1 cellular context compared by ENCODE assay signal in the genomic region with DNA sequence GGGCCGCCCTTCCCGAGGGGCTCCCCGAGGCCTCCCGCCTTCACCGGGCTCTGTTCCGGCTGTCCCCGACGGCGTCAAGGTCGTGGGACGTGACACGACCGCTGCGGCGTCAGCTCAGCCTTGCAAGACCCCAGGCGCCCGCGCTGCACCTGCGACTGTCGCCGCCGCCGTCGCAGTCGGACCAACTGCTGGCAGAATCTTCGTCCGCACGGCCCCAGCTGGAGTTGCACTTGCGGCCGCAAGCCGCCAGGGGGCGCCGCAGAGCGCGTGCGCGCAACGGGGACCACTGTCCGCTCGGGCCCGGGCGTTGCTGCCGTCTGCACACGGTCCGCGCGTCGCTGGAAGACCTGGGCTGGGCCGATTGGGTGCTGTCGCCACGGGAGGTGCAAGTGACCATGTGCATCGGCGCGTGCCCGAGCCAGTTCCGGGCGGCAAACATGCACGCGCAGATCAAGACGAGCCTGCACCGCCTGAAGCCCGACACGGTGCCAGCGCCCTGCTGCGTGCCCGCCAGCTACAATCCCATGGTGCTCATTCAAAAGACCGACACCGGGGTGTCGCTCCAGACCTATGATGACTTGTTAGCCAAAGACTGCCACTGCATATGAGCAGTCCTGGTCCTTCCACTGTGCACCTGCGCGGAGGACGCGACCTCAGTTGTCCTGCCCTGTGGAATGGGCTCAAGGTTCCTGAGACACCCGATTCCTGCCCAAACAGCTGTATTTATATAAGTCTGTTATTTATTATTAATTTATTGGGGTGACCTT.
TF ChIP-seq lines count a peak whose summit lies in the region.

No MANE protein-coding gene starts in this region.

TF ChIP-seq in GM12878, 131 proteins besides CTCF, POLR2A, EP300 and RAD21 (continued from another document and continues in another):
- TF ChIP-seq, protein P1, sequence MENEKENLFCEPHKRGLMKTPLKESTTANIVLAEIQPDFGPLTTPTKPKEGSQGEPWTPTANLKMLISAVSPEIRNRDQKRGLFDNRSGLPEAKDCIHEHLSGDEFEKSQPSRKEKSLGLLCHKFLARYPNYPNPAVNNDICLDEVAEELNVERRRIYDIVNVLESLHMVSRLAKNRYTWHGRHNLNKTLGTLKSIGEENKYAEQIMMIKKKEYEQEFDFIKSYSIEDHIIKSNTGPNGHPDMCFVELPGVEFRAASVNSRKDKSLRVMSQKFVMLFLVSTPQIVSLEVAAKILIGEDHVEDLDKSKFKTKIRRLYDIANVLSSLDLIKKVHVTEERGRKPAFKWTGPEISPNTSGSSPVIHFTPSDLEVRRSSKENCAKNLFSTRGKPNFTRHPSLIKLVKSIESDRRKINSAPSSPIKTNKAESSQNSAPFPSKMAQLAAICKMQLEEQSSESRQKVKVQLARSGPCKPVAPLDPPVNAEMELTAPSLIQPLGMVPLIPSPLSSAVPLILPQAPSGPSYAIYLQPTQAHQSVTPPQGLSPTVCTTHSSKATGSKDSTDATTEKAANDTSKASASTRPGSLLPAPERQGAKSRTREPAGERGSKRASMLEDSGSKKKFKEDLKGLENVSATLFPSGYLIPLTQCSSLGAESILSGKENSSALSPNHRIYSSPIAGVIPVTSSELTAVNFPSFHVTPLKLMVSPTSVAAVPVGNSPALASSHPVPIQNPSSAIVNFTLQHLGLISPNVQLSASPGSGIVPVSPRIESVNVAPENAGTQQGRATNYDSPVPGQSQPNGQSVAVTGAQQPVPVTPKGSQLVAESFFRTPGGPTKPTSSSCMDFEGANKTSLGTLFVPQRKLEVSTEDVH (IDR thresholded peaks at IDR 0.05; ENCODE audit: low read depth, partially characterized antibody) = no peak
- TF ChIP-seq NRF1 (conservative IDR thresholded peaks at IDR 0.05; ENCODE audit: low read depth, low read length) (0 out of 2 replicates have a peak, but pooled peaks have one; percentile 17), IKZF1 (conservative IDR thresholded peaks at IDR 0.05) (peak; percentile 76), PAX5 (IDR thresholded peaks at IDR 0.05; ENCODE audit: borderline replicate concordance, low read depth, low read length) (peak; percentile 65; the same call in 1 of the 2 replicates), SMC3 (IDR thresholded peaks at IDR 0.05; ENCODE audit: borderline replicate concordance, low read length) (peak; percentile 86), POU2F2 (IDR thresholded peaks at IDR 0.05; ENCODE audit: borderline replicate concordance, low read depth, low read length) (peak; percentile 34; the same call in 1 of the 3 replicates), GATAD2B (conservative IDR thresholded peaks at IDR 0.05; ENCODE audit: low read depth) (peak; percentile 84; the same call in 1 of the 2 replicates), BMI1 (IDR thresholded peaks at IDR 0.05; ENCODE audit: borderline replicate concordance) (no peak), SMARCA5 (IDR thresholded peaks at IDR 0.05) (peak; percentile 87; the same call in 1 of the 2 replicates), NFIC (IDR thresholded peaks at IDR 0.05; ENCODE audit: low read depth, low read length) (no peak), IKZF2 (IDR thresholded peaks at IDR 0.05) (peak in 1 of 2 experiments; percentile 43; a peak in 2 of 4 replicates), ZNF207 (IDR thresholded peaks at IDR 0.05; ENCODE audit: borderline replicate concordance) (no peak), ZNF24 (IDR thresholded peaks at IDR 0.05) (no peak), PAX8 (IDR thresholded peaks at IDR 0.05) (no peak), ASH2L (IDR thresholded peaks at IDR 0.05; ENCODE audit: borderline replicate concordance, low read depth) (no peak), JUND (IDR thresholded peaks at IDR 0.05; ENCODE audit: low read depth, low read length) (no peak), SPI1 (IDR thresholded peaks at IDR 0.05; ENCODE audit: borderline replicate concordance, insufficient read depth, low read depth, low read length) (no peak), IRF4 (IDR thresholded peaks at IDR 0.05; ENCODE audit: low read depth, low read length) (no peak), RUNX3 (IDR thresholded peaks at IDR 0.05; ENCODE audit: low read length) (peak; percentile 92), RAD51 (IDR thresholded peaks at IDR 0.05) (no peak), DPF2 (IDR thresholded peaks at IDR 0.05) (peak; percentile 73), ZBED1 (IDR thresholded peaks at IDR 0.05; ENCODE audit: borderline replicate concordance) (0 out of 2 replicates have a peak, but pooled peaks have one; percentile 36), BRCA1 (IDR thresholded peaks at IDR 0.05; ENCODE audit: low read depth, low read length) (no peak), SP1 (IDR thresholded peaks at IDR 0.05; ENCODE audit: low read depth, low read length) (peak; percentile 23), MYB (IDR thresholded peaks at IDR 0.05; ENCODE audit: borderline replicate concordance, low read depth, low read length) (no peak), HDAC2 (IDR thresholded peaks at IDR 0.05) (no peak), SIN3A (IDR thresholded peaks at IDR 0.05; ENCODE audit: low read depth, low read length) (no peak), MEF2A (IDR thresholded peaks at IDR 0.05; ENCODE audit: insufficient read depth, low read depth, low read length) (no peak), RB1 (IDR thresholded peaks at IDR 0.05; ENCODE audit: borderline replicate concordance) (no peak), POLR2AphosphoS2 (IDR thresholded peaks at IDR 0.05; ENCODE audit: low read depth, low read length) (no peak), KDM1A (IDR thresholded peaks at IDR 0.05; ENCODE audit: borderline replicate concordance) (no peak), RCOR1 (conservative IDR thresholded peaks at IDR 0.05; ENCODE audit: low read depth, low read length) (0 out of 2 replicates have a peak, but pooled peaks have one; percentile 20), STAT1 (conservative IDR thresholded peaks at IDR 0.05) (peak; percentile 81; the same call in 1 of the 2 replicates), NFXL1 (IDR thresholded peaks at IDR 0.05; ENCODE audit: borderline replicate concordance) (no peak), TCF12 (IDR thresholded peaks at IDR 0.05; ENCODE audit: low read depth, low read length) (peak; percentile 95), YY1 (IDR thresholded peaks at IDR 0.05; ENCODE audit: low read depth, low read length) (peak; percentile 77), ESRRA (IDR thresholded peaks at IDR 0.05; ENCODE audit: low read length) (no peak), FOXM1 (IDR thresholded peaks at IDR 0.05; ENCODE audit: low read depth, low read length) (no peak)
- TF ChIP-seq, protein P2, sequence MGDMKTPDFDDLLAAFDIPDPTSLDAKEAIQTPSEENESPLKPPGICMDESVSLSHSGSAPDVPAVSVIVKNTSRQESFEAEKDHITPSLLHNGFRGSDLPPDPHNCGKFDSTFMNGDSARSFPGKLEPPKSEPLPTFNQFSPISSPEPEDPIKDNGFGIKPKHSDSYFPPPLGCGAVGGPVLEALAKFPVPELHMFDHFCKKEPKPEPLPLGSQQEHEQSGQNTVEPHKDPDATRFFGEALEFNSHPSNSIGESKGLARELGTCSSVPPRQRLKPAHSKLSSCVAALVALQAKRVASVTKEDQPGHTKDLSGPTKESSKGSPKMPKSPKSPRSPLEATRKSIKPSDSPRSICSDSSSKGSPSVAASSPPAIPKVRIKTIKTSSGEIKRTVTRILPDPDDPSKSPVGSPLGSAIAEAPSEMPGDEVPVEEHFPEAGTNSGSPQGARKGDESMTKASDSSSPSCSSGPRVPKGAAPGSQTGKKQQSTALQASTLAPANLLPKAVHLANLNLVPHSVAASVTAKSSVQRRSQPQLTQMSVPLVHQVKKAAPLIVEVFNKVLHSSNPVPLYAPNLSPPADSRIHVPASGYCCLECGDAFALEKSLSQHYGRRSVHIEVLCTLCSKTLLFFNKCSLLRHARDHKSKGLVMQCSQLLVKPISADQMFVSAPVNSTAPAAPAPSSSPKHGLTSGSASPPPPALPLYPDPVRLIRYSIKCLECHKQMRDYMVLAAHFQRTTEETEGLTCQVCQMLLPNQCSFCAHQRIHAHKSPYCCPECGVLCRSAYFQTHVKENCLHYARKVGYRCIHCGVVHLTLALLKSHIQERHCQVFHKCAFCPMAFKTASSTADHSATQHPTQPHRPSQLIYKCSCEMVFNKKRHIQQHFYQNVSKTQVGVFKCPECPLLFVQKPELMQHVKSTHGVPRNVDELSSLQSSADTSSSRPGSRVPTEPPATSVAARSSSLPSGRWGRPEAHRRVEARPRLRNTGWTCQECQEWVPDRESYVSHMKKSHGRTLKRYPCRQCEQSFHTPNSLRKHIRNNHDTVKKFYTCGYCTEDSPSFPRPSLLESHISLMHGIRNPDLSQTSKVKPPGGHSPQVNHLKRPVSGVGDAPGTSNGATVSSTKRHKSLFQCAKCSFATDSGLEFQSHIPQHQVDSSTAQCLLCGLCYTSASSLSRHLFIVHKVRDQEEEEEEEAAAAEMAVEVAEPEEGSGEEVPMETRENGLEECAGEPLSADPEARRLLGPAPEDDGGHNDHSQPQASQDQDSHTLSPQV (IDR thresholded peaks at IDR 0.05) = 0 out of 2 replicates have a peak, but pooled peaks have one; percentile 27
- TF ChIP-seq, protein P3, sequence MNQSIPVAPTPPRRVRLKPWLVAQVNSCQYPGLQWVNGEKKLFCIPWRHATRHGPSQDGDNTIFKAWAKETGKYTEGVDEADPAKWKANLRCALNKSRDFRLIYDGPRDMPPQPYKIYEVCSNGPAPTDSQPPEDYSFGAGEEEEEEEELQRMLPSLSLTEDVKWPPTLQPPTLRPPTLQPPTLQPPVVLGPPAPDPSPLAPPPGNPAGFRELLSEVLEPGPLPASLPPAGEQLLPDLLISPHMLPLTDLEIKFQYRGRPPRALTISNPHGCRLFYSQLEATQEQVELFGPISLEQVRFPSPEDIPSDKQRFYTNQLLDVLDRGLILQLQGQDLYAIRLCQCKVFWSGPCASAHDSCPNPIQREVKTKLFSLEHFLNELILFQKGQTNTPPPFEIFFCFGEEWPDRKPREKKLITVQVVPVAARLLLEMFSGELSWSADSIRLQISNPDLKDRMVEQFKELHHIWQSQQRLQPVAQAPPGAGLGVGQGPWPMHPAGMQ (IDR thresholded peaks at IDR 0.05; ENCODE audit: borderline replicate concordance) = no peak
- TF ChIP-seq, protein P4, sequence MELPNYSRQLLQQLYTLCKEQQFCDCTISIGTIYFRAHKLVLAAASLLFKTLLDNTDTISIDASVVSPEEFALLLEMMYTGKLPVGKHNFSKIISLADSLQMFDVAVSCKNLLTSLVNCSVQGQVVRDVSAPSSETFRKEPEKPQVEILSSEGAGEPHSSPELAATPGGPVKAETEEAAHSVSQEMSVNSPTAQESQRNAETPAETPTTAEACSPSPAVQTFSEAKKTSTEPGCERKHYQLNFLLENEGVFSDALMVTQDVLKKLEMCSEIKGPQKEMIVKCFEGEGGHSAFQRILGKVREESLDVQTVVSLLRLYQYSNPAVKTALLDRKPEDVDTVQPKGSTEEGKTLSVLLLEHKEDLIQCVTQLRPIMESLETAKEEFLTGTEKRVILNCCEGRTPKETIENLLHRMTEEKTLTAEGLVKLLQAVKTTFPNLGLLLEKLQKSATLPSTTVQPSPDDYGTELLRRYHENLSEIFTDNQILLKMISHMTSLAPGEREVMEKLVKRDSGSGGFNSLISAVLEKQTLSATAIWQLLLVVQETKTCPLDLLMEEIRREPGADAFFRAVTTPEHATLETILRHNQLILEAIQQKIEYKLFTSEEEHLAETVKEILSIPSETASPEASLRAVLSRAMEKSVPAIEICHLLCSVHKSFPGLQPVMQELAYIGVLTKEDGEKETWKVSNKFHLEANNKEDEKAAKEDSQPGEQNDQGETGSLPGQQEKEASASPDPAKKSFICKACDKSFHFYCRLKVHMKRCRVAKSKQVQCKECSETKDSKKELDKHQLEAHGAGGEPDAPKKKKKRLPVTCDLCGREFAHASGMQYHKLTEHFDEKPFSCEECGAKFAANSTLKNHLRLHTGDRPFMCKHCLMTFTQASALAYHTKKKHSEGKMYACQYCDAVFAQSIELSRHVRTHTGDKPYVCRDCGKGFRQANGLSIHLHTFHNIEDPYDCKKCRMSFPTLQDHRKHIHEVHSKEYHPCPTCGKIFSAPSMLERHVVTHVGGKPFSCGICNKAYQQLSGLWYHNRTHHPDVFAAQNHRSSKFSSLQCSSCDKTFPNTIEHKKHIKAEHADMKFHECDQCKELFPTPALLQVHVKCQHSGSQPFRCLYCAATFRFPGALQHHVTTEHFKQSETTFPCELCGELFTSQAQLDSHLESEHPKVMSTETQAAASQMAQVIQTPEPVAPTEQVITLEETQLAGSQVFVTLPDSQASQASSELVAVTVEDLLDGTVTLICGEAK (IDR thresholded peaks at IDR 0.05; ENCODE audit: borderline replicate concordance) = no peak
- TF ChIP-seq, protein P5, sequence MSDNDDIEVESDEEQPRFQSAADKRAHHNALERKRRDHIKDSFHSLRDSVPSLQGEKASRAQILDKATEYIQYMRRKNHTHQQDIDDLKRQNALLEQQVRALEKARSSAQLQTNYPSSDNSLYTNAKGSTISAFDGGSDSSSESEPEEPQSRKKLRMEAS (IDR thresholded peaks at IDR 0.05; ENCODE audit: low read depth, low read length) = peak; percentile 82
- TF ChIP-seq, protein P6, sequence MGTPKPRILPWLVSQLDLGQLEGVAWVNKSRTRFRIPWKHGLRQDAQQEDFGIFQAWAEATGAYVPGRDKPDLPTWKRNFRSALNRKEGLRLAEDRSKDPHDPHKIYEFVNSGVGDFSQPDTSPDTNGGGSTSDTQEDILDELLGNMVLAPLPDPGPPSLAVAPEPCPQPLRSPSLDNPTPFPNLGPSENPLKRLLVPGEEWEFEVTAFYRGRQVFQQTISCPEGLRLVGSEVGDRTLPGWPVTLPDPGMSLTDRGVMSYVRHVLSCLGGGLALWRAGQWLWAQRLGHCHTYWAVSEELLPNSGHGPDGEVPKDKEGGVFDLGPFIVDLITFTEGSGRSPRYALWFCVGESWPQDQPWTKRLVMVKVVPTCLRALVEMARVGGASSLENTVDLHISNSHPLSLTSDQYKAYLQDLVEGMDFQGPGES (IDR thresholded peaks at IDR 0.05) = no peak
- TF ChIP-seq, protein P7, sequence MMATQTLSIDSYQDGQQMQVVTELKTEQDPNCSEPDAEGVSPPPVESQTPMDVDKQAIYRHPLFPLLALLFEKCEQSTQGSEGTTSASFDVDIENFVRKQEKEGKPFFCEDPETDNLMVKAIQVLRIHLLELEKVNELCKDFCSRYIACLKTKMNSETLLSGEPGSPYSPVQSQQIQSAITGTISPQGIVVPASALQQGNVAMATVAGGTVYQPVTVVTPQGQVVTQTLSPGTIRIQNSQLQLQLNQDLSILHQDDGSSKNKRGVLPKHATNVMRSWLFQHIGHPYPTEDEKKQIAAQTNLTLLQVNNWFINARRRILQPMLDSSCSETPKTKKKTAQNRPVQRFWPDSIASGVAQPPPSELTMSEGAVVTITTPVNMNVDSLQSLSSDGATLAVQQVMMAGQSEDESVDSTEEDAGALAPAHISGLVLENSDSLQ (IDR thresholded peaks at IDR 0.05) = no peak
- TF ChIP-seq, protein P8, sequence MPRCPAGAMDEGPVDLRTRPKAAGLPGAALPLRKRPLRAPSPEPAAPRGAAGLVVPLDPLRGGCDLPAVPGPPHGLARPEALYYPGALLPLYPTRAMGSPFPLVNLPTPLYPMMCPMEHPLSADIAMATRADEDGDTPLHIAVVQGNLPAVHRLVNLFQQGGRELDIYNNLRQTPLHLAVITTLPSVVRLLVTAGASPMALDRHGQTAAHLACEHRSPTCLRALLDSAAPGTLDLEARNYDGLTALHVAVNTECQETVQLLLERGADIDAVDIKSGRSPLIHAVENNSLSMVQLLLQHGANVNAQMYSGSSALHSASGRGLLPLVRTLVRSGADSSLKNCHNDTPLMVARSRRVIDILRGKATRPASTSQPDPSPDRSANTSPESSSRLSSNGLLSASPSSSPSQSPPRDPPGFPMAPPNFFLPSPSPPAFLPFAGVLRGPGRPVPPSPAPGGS (IDR thresholded peaks at IDR 0.05; ENCODE audit: borderline replicate concordance, insufficient read depth, low read depth, low read length, poor library complexity, severe bottlenecking) = no peak
